ENCODE assay signal across 8 cellular contexts in the genomic region with DNA sequence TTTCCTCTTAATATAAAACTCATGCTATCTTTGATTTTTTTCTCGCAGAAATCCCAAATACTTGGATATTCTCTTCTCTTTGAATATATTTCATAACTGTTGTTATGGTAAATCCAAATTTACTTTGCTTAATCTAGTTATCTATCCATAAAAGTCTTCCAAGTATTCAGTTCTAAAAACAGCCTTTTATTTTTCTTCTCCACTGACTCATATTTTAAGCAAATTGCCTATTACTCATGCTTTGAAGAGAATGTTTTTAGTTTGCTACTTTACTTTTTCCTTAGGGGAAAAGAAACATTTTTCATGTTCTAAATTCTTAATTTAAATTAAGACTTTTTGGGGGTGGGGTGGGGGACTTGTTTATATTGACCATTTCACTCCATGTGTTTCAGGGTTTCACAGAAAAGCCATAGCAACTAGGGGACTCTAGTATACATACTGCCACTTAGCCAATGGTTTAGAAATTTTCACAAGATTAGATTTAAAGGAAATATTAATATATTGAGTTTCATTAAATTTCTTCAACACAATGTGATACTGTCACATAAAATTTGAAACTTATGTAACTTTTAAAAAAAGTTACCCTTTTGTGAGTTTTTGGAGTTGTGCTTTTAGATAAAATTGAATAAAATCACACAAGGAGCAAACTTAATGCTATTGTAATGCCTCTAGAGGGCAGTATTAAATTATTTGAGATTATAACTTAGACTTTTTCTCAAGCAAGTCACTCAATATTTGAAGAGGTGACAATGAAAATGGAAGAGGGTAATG.
DNase-seq lines count a peak whose midpoint lies in the region; ATAC-seq and TF ChIP-seq lines count a peak whose summit lies in the region.

No MANE protein-coding gene starts in this region.

- no peak overlapping the region for H3K27ac Mint-ChIP-seq in activated CD4-positive, alpha-beta T cell treated with anti-CD3 and anti-CD28 coated beads, Interleukin-2, amount 10 ng/mL, durations not matched to agents 7 days and 5 days
- H3K27ac Mint-ChIP-seq in activated naive CD4-positive, alpha-beta T cell treated with anti-CD3 and anti-CD28 coated beads, Interleukin-2, amount 10 ng/mL, durations not matched to agents 7 days and 5 days, result no peak overlapping the region

- H3K36me3 Mint-ChIP-seq in activated CD4-positive, alpha-beta T cell treated with anti-CD3 and anti-CD28 coated beads, Interleukin-2, amount 10 ng/mL, durations not matched to agents 7 days and 5 days (ENCODE audit: low read depth), result no peaks in the 10 kb centered on the region
- no peaks in the 10 kb centered on the region for H3K36me3 Mint-ChIP-seq in activated naive CD4-positive, alpha-beta T cell treated with anti-CD3 and anti-CD28 coated beads, Interleukin-2, amount 10 ng/mL, durations not matched to agents 7 days and 5 days

- ATAC-seq in HG02938 (IDR thresholded peaks at IDR 0.05; ENCODE audit: unreplicated experiment), result peak; percentile 51

- CTCF ChIA-PET in RWPE1 (lab: Yijun Ruan, JAX), result interaction anchor here (0.6 to 1.0 kb wide), 8 partner anchors 72 to 1915 kb away, joined by 3 to 6 read pairs (median 3); no protein-coding TSS in a partner anchor
- CTCF ChIA-PET in activated CD4-positive, alpha-beta T cell treated with anti-CD3 and anti-CD28 coated beads, Interleukin-2, amount 10 ng/mL, durations not matched to agents 7 days and 5 days (lab: Charles Lee), result no interaction called here
- CTCF ChIA-PET in activated naive CD4-positive, alpha-beta T cell treated with anti-CD3 and anti-CD28 coated beads, Interleukin-2, amount 10 ng/mL, durations not matched to agents 7 days and 5 days (lab: Charles Lee), result interaction anchor here (1.6 kb wide), 1 partner anchor 9 kb away, joined by 4 read pairs; no protein-coding TSS in a partner anchor

- H3K4me1 Mint-ChIP-seq in activated CD4-positive, alpha-beta T cell treated with anti-CD3 and anti-CD28 coated beads, Interleukin-2, amount 10 ng/mL, durations not matched to agents 7 days and 5 days, result no peaks in the 10 kb centered on the region
- no peaks in the 10 kb centered on the region for H3K4me1 Mint-ChIP-seq in activated naive CD4-positive, alpha-beta T cell treated with anti-CD3 and anti-CD28 coated beads, Interleukin-2, amount 10 ng/mL, durations not matched to agents 7 days and 5 days

- POLR2A ChIA-PET in RWPE1 (lab: Yijun Ruan, JAX; ENCODE audit: low non-redundant PET), result no interaction called here
- POLR2A ChIA-PET in activated CD4-positive, alpha-beta T cell treated with anti-CD3 and anti-CD28 coated beads, Interleukin-2, amount 10 ng/mL, durations not matched to agents 7 days and 5 days (lab: Charles Lee), result no interaction called here

- DNase-seq in ELR (ENCODE audit: low read depth), result peak; percentile 50
- peak; percentile 30 for DNase-seq in RWPE1 (ENCODE audit: low spot score)
- DNase-seq in glomerular visceral epithelial cell (ENCODE audit: extremely low spot score), result peak; percentile 12
- no peak for DNase-seq in activated CD4-positive, alpha-beta T cell treated with anti-CD3 and anti-CD28 coated beads, Interleukin-2, amount 10 ng/mL, durations not matched to agents 7 days and 5 days
- no peak for DNase-seq in stimulated activated CD4-positive, alpha-beta T cell treated with anti-CD3 and anti-CD28 coated beads, Interleukin-2, amount 100 ng/mL, for 48 hours
- DNase-seq in T1000 (lab: John Stamatoyannopoulos, UW), result no peak
- no peak for DNase-seq in activated naive CD4-positive, alpha-beta T cell treated with anti-CD3 and anti-CD28 coated beads, Interleukin-2, amount 10 ng/mL, durations not matched to agents 7 days and 5 days

- no peaks in the 10 kb centered on the region for H3K27me3 Mint-ChIP-seq in activated CD4-positive, alpha-beta T cell treated with anti-CD3 and anti-CD28 coated beads, Interleukin-2, amount 10 ng/mL, durations not matched to agents 7 days and 5 days
- H3K27me3 Mint-ChIP-seq in activated naive CD4-positive, alpha-beta T cell treated with anti-CD3 and anti-CD28 coated beads, Interleukin-2, amount 10 ng/mL, durations not matched to agents 7 days and 5 days, result no peaks in the 10 kb centered on the region

- no peak overlapping the region for H3K27ac ChIP-seq in RWPE1

- TF ChIP-seq CTCF in RWPE1 (conservative IDR thresholded peaks at IDR 0.05; ENCODE audit: low read depth), result peak; percentile 78

- H3K4me3 Mint-ChIP-seq in activated CD4-positive, alpha-beta T cell treated with anti-CD3 and anti-CD28 coated beads, Interleukin-2, amount 10 ng/mL, durations not matched to agents 7 days and 5 days, result no peak overlapping the region
- H3K4me3 Mint-ChIP-seq in activated naive CD4-positive, alpha-beta T cell treated with anti-CD3 and anti-CD28 coated beads, Interleukin-2, amount 10 ng/mL, durations not matched to agents 7 days and 5 days, result no peak overlapping the region

- H3K9me3 Mint-ChIP-seq in activated CD4-positive, alpha-beta T cell treated with anti-CD3 and anti-CD28 coated beads, Interleukin-2, amount 10 ng/mL, durations not matched to agents 7 days and 5 days, result no peaks in the 10 kb centered on the region
- no peaks in the 10 kb centered on the region for H3K9me3 Mint-ChIP-seq in activated naive CD4-positive, alpha-beta T cell treated with anti-CD3 and anti-CD28 coated beads, Interleukin-2, amount 10 ng/mL, durations not matched to agents 7 days and 5 days

Comparison
In these comparisons a context has a peak if more than half of its experiments do, and no peak if none do; other contexts are left out.
1. DNase-seq: peak in ELR (single experiment), RWPE1 (single experiment) and glomerular visceral epithelial cell (single experiment); none in activated CD4-positive, alpha-beta T cell treated with anti-CD3 and anti-CD28 coated beads, Interleukin-2, amount 10 ng/mL, durations not matched to agents 7 days and 5 days (single experiment), stimulated activated CD4-positive, alpha-beta T cell treated with anti-CD3 and anti-CD28 coated beads, Interleukin-2, amount 100 ng/mL, for 48 hours (0 of 2), T1000 (single experiment) and activated naive CD4-positive, alpha-beta T cell treated with anti-CD3 and anti-CD28 coated beads, Interleukin-2, amount 10 ng/mL, durations not matched to agents 7 days and 5 days (single experiment).